28 cellular contexts compared by ENCODE assay signal in the genomic region with DNA sequence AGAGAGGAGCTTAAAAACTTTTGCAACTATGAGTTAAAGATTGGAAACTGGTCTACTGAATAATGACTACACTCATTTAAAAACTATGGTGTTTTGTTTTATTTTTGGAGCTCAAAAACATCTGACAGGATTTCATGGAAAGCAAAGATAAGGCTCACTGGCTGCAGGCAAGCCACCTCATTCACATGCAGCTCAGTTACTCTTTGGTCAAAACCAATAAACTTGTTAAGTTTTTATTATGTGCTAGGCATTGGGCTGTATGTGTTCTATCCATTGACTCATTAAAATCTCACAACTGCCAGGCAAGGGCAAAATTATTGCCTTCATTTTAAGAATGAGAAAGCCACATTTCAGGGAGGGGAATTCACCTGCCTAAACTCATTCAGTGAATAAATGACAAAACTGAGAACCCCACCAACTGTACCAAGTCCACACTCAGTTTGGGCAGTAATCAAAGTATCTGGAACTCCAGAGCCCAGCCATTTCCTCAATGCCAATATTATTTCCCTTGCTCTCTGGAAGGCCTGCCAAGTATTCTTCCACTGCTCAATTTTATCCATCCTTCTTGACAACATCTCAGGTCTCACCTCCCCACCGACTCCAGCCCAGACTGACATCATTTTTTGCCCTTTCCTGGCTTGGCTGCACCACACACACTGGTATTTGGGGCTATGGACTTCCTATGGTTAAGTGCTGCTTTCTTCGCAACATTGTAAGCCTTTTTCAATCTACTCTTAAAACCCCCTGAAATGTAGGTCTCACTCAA.
"Had no signal": no experiment of that assay in that cellular context is flagged by ENCODE, and none has a peak within 500 bp of the region (broad histone marks: within the 10 kb centered on the region; RNA-seq: fewer than 3 reads in every experiment).

No MANE protein-coding gene starts in this region.

- H3K4me1 ChIP-seq: ascending aorta, breast epithelium, colonic mucosa, foreskin keratinocyte, gastrocnemius medialis had no signal

- H3K36me3 ChIP-seq: ascending aorta, breast epithelium, cardiac muscle cell, colonic mucosa, gastrocnemius medialis had no signal

- DNase-seq: activated CD4-positive, alpha-beta memory T cell treated with anti-CD3 and anti-CD28 coated beads for 36 hours; activated CD4-positive, alpha-beta T cell treated with anti-CD3 and anti-CD28 coated beads for 36 hours; activated CD4-positive, alpha-beta T cell treated with anti-CD3 and anti-CD28 coated beads, Interleukin-2, amount 10 ng/mL, durations not matched to agents 24 days and 14 days; activated CD4-positive, CD25-positive, alpha-beta regulatory T cell; activated CD4-positive, CD25-positive, alpha-beta regulatory T cell treated with anti-CD3 and anti-CD28 coated beads, Interleukin-2, amount 50 U/mL, for 72 hours; activated CD8-positive, alpha-beta memory T cell treated with anti-CD3 and anti-CD28 coated beads, Interleukin-2, amount 10 ng/mL, durations not matched to agents 7 days and 5 days; activated CD8-positive, alpha-beta memory T cell treated with anti-CD3 and anti-CD28 coated beads, Interleukin-2, amount 50 U/mL, for 4 hours; activated CD8-positive, alpha-beta T cell treated with anti-CD3 and anti-CD28 coated beads, Interleukin-2, amount 10 ng/mL, durations not matched to agents 7 days and 5 days; activated effector memory CD4-positive, alpha-beta T cell treated with anti-CD3 and anti-CD28 coated beads, Interleukin-2, amount 50 U/mL, for 16 hours; activated naive CD4-positive, alpha-beta T cell treated with anti-CD3 and anti-CD28 coated beads for 36 hours; activated naive CD8-positive, alpha-beta T cell treated with anti-CD3 and anti-CD28 coated beads, Interleukin-2, amount 10 ng/mL, durations not matched to agents 7 days and 5 days; activated T-cell treated with anti-CD3 and anti-CD28 coated beads, Interleukin-2, amount 50 U/mL, for 1 hour; activated T-cell treated with anti-CD3 and anti-CD28 coated beads, Interleukin-2, amount 50 U/mL, for 48 hours; central memory CD4-positive, alpha-beta T cell; cerebellar nuclear complex; colonic mucosa; effector CD8-positive, alpha-beta T cell; foreskin keratinocyte; gastrocnemius medialis; glutamatergic neuron; SW 1271; T-helper 1 cell; T-helper 17 cell; T1000 had no signal

- FAIRE-seq: endometrium had no signal

- H3K27me3 ChIP-seq: ascending aorta, breast epithelium, cardiac muscle cell, colonic mucosa, foreskin keratinocyte, gastrocnemius medialis had no signal

- H3K4me3 ChIP-seq: ascending aorta, breast epithelium, cardiac muscle cell, colonic mucosa, gastrocnemius medialis had no signal

- H3K9me3 ChIP-seq: ascending aorta, breast epithelium, colonic mucosa, gastrocnemius medialis had no signal

- H3K27ac ChIP-seq: ascending aorta, breast epithelium, cardiac muscle cell, colonic mucosa, foreskin keratinocyte, gastrocnemius medialis had no signal
